In the genomic region with DNA sequence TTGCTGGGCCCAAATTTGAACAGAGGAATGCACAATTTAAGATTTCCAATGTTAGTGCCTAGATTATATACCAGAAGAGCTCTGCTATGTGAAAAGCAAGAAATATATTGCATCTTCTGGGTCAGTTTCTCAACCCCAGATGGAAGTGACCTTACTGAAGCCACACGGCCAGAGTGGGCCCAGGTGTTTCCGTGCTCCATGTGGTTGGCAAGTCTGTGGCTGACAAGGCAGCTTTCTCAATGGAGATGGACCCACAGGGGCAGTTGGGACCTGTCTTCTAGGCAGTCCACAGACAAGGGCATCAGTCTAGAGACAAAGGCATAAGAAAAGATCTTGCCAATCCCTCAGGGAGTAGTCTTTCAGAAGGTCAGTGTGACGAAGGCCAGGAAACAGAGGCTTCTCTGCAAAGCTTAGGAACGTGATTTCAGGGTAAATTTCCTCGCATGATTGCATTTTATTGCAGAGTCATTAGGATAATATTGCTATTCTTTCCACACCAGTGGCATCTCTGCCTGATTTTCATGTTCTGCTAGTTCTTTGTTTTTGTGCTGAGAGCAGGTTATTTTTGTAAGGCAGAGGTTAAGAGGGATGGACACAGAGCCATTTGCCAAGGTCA, we compare ENCODE assay signal across 20 cellular contexts.
"Had no signal": no experiment of that assay in that cellular context is flagged by ENCODE, and none has a peak within 500 bp of the region (broad histone marks: within the 10 kb centered on the region; RNA-seq: fewer than 3 reads in every experiment).

No MANE protein-coding gene starts in this region.

- H3K4me1 ChIP-seq: body of pancreas, foreskin keratinocyte, prostate gland, right atrium auricular region, thyroid gland had no signal

- H3K4me3 ChIP-seq: body of pancreas, dorsolateral prefrontal cortex, prostate gland, right atrium auricular region, thyroid gland had no signal

- H3K9me3 ChIP-seq: body of pancreas, prostate gland, thyroid gland had no signal

- FAIRE-seq: TTC549 had no signal

- H3K36me3 ChIP-seq: prostate gland, right atrium auricular region, thyroid gland had no signal

- ATAC-seq: activated T-helper 17 cell treated with anti-CD3 and anti-CD28 coated beads, Interleukin-2, amount 50 U/mL, for 72 hours; body of pancreas; foreskin keratinocyte; WTC11 had no signal

- H3K27me3 ChIP-seq: body of pancreas, foreskin keratinocyte, right atrium auricular region, thyroid gland had no signal

- DNase-seq: activated CD4-positive, alpha-beta memory T cell treated with anti-CD3 and anti-CD28 coated beads for 36 hours; activated CD4-positive, alpha-beta T cell treated with anti-CD3 and anti-CD28 coated beads for 4 hours; activated naive CD4-positive, alpha-beta T cell; activated T-cell treated with anti-CD3 and anti-CD28 coated beads, Interleukin-2, amount 50 U/mL, for 1 hour; body of pancreas; caudate nucleus; dorsolateral prefrontal cortex; endodermal cell; foreskin keratinocyte; stimulated activated CD4-positive, alpha-beta T cell treated with anti-CD3 and anti-CD28 coated beads, Interleukin-12 subunit alpha, Interleukin-12 subunit beta, amount 100 ng/mL, for 4 hours; stimulated activated CD4-positive, alpha-beta T cell treated with anti-CD3 and anti-CD28 coated beads, Interleukin-1b, Interleukin-23, amount 100 ng/mL, for 48 hours; stimulated activated CD8-positive, alpha-beta memory T cell treated with anti-CD3 and anti-CD28 coated beads, Interleukin-4, amount 100 ng/mL, for 48 hours; stimulated activated naive CD4-positive, alpha-beta T cell treated with Interleukin-2 at 50 U/mL for 16 hours; thyroid gland had no signal

- H3K27ac ChIP-seq: body of pancreas, dorsolateral prefrontal cortex, epithelial cell of prostate, foreskin keratinocyte, prostate gland, right atrium auricular region, thyroid gland had no signal
